ENCODE assay signal across 1 cellular context in the genomic region with DNA sequence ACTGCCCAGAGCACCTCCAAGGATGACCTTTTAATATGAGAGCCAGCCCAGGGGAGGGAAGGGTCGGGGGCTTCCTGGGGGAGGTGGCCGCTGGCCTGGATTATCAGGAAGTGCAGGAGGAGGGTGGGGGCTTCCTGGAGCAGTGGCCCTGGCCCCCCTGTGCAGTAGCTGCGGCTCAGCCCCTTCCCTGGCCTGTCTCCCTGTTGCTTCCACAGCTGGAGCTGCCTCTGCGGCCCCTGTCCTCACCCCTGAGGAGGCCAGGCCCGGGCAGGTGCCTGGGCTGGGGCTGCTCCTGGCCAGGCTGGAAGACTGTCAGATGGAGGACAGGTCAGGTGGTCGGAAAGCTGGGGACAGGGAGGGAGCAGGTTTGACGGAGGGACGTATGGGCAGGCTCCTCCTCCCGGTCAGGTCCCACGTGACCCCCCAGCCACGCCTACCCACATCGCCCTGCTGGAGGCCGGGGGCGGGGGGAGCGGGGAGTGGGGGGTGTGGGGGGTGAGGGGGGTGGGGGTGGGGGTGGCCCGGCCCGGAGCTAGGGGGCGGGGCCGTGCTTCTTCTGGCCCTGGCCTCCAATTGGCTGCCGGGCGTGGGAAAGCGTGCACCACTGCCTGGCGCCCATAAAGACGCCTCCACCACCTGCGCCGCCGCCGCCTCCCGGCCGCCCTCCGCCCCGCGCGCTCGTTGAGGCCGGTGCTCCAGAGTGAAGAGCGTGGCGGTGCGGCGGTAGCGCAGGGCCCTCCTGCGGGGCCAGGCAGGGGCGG.
TF ChIP-seq lines count a peak whose summit lies in the region.

No MANE protein-coding gene starts in this region.

TF ChIP-seq in H1, 55 proteins besides CTCF, POLR2A, EP300 and RAD21:
- TF ChIP-seq EZH2 (IDR thresholded peaks at IDR 0.05; ENCODE audit: low read depth, low read length, severe bottlenecking): no peak
- TF ChIP-seq MAFK (IDR thresholded peaks at IDR 0.05; ENCODE audit: low read depth, low read length): no peak
- TF ChIP-seq CHD2 (IDR thresholded peaks at IDR 0.05; ENCODE audit: low read length): no peak
- 0 out of 2 replicates have a peak, but pooled peaks have one; percentile 12 for TF ChIP-seq SP1 (IDR thresholded peaks at IDR 0.05; ENCODE audit: low read depth, low read length)
- TF ChIP-seq TCF12 (IDR thresholded peaks at IDR 0.05; ENCODE audit: low read depth, low read length): no peak
- TF ChIP-seq CBX5 (IDR thresholded peaks at IDR 0.05; ENCODE audit: low read depth, low read length): no peak
- peak; percentile 54; the same call in 1 of the 2 replicates for TF ChIP-seq MAX (IDR thresholded peaks at IDR 0.05)
- TF ChIP-seq SAP30 (IDR thresholded peaks at IDR 0.05; ENCODE audit: insufficient read depth, insufficient replicate concordance, low read length): no peak
- no peak for TF ChIP-seq SRF (IDR thresholded peaks at IDR 0.05; ENCODE audit: low read depth, low read length)
- TF ChIP-seq ASH2L (IDR thresholded peaks at IDR 0.05; ENCODE audit: low read length): no peak
- no peak for TF ChIP-seq KDM1A (IDR thresholded peaks at IDR 0.05; ENCODE audit: borderline replicate concordance, low read length)
- peak; percentile 48; the same call in 1 of the 2 replicates for TF ChIP-seq ATF3 (IDR thresholded peaks at IDR 0.05; ENCODE audit: insufficient read depth, low read depth, low read length)
- peak; percentile 70; the same call in 1 of the 2 replicates for TF ChIP-seq TBP (IDR thresholded peaks at IDR 0.05; ENCODE audit: low read depth, low read length)
- TF ChIP-seq SP2 (IDR thresholded peaks at IDR 0.05; ENCODE audit: low read length): no peak
- no peak for TF ChIP-seq HDAC2 (IDR thresholded peaks at IDR 0.05; ENCODE audit: borderline replicate concordance in 1 of 2, low read depth in 2 of 2, low read length in 2 of 2)
- no peak for TF ChIP-seq NRF1 (IDR thresholded peaks at IDR 0.05; ENCODE audit: low read depth, low read length)
- no peak for TF ChIP-seq BRCA1 (IDR thresholded peaks at IDR 0.05; ENCODE audit: low read depth, low read length)
- no peak for TF ChIP-seq GABPA (IDR thresholded peaks at IDR 0.05; ENCODE audit: borderline replicate concordance, insufficient read depth, low read length)
- TF ChIP-seq KDM4A (IDR thresholded peaks at IDR 0.05; ENCODE audit: low read depth, low read length, severe bottlenecking): no peak
- no peak for TF ChIP-seq RFX5 (IDR thresholded peaks at IDR 0.05; ENCODE audit: borderline replicate concordance, low read depth, low read length)
- peak; percentile 36 to 75; a peak in 1 of 4 replicates for TF ChIP-seq SIN3A (conservative IDR thresholded peaks at IDR 0.05 in 1 of 2, IDR thresholded peaks at IDR 0.05 in 1 of 2; ENCODE audit: low read depth in 1 of 2, low read length in 2 of 2)
- peak; percentile 56; the same call in 1 of the 2 replicates for TF ChIP-seq PHF8 (conservative IDR thresholded peaks at IDR 0.05; ENCODE audit: low read depth, low read length)
- TF ChIP-seq POLR2AphosphoS5 (IDR thresholded peaks at IDR 0.05; ENCODE audit: low read depth, low read length): 0 out of 2 replicates have a peak, but pooled peaks have one; percentile 33
- no peak for TF ChIP-seq SIRT6 (IDR thresholded peaks at IDR 0.05; ENCODE audit: low read length)
- no peak for TF ChIP-seq CBX8 (IDR thresholded peaks at IDR 0.05; ENCODE audit: borderline replicate concordance, low read depth, low read length)
- no peak for TF ChIP-seq GTF2F1 (IDR thresholded peaks at IDR 0.05; ENCODE audit: borderline replicate concordance, low read depth, low read length)
- no peak for TF ChIP-seq TAF7 (optimal IDR thresholded peaks at IDR 0.05; ENCODE audit: borderline replicate concordance, low read depth, low read length)
- TF ChIP-seq TEAD4 (IDR thresholded peaks at IDR 0.05; ENCODE audit: low read depth, low read length): no peak
- no peak for TF ChIP-seq JUND (IDR thresholded peaks at IDR 0.05; ENCODE audit: low read length)
- TF ChIP-seq TAF1 (IDR thresholded peaks at IDR 0.05; ENCODE audit: low read depth, low read length): 0 out of 2 replicates have a peak, but pooled peaks have one; percentile 29
- no peak for TF ChIP-seq EGR1 (IDR thresholded peaks at IDR 0.05; ENCODE audit: borderline replicate concordance, low read depth, low read length)
- TF ChIP-seq USF2 (IDR thresholded peaks at IDR 0.05; ENCODE audit: low read length): peak; percentile 92
- no peak for TF ChIP-seq CHD1 (IDR thresholded peaks at IDR 0.05; ENCODE audit: low read depth, low read length)
- TF ChIP-seq CEBPB (IDR thresholded peaks at IDR 0.05; ENCODE audit: low read depth, low read length): no peak
- no peak for TF ChIP-seq ZNF274 (IDR thresholded peaks at IDR 0.05; ENCODE audit: borderline replicate concordance, extremely low read depth, low read length)
- TF ChIP-seq YY1 (IDR thresholded peaks at IDR 0.05; ENCODE audit: low read depth, low read length): no peak
- TF ChIP-seq RXRA (IDR thresholded peaks at IDR 0.05; ENCODE audit: insufficient read depth, low read depth, low read length): no peak
- TF ChIP-seq, protein P1, sequence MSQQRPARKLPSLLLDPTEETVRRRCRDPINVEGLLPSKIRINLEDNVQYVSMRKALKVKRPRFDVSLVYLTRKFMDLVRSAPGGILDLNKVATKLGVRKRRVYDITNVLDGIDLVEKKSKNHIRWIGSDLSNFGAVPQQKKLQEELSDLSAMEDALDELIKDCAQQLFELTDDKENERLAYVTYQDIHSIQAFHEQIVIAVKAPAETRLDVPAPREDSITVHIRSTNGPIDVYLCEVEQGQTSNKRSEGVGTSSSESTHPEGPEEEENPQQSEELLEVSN (IDR thresholded peaks at IDR 0.05): peak; percentile 86
- TF ChIP-seq ATF2 (IDR thresholded peaks at IDR 0.05; ENCODE audit: low read length): no peak
- TF ChIP-seq RBBP5 (IDR thresholded peaks at IDR 0.05; ENCODE audit: borderline replicate concordance, low read depth, low read length): 0 out of 2 replicates have a peak, but pooled peaks have one; percentile 29
- TF ChIP-seq CREB1 (IDR thresholded peaks at IDR 0.05): 0 out of 2 replicates have a peak, but pooled peaks have one; percentile 42
